Comparison of ENCODE assay signal across 1 cellular context in the genomic region with DNA sequence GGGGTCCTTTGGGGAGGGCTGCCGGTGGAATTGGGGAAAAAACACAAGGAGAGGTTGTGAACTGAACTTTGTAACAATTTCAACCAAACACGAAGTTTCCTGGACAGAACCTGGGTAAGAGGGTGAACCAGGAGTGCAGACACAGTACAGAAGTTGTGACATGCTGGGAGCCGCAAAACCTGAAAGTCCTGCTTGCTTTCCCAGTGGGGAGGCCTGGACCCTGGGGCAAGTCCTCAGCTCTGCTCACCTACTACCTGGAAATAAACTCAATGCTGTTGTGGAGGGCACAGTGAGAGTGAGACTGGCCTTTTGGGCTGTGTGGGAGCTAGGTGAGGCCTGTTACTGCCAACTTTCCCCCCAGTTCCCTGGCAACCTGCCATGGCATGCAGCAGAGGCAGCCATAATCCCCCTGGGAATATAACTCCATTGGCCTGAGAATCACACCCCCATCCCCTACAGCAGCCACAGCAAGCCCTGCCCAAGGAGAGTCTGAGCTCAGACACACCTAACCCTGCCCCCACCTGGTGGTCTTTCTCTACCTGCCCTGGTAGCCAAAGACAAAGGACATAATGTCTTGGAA.
TF ChIP-seq lines count a peak whose summit lies in the region.

No MANE protein-coding gene starts in this region.

TF ChIP-seq in H1, 55 proteins besides CTCF, POLR2A, EP300 and RAD21:
- TF ChIP-seq CHD2 (IDR thresholded peaks at IDR 0.05; ENCODE audit: low read length) (no peak), CTBP2 (IDR thresholded peaks at IDR 0.05; ENCODE audit: borderline replicate concordance, insufficient read depth, insufficient read length, low read length) (no peak), SP2 (IDR thresholded peaks at IDR 0.05; ENCODE audit: low read length) (no peak), TAF7 (optimal IDR thresholded peaks at IDR 0.05; ENCODE audit: borderline replicate concordance, low read depth, low read length) (no peak), SUZ12 (IDR thresholded peaks at IDR 0.05; ENCODE audit: low read length) (no peak), YY1 (IDR thresholded peaks at IDR 0.05; ENCODE audit: low read depth, low read length) (no peak), CHD1 (IDR thresholded peaks at IDR 0.05; ENCODE audit: low read depth, low read length) (no peak)
